ENCODE assay signal across 7 cellular contexts in the genomic region with DNA sequence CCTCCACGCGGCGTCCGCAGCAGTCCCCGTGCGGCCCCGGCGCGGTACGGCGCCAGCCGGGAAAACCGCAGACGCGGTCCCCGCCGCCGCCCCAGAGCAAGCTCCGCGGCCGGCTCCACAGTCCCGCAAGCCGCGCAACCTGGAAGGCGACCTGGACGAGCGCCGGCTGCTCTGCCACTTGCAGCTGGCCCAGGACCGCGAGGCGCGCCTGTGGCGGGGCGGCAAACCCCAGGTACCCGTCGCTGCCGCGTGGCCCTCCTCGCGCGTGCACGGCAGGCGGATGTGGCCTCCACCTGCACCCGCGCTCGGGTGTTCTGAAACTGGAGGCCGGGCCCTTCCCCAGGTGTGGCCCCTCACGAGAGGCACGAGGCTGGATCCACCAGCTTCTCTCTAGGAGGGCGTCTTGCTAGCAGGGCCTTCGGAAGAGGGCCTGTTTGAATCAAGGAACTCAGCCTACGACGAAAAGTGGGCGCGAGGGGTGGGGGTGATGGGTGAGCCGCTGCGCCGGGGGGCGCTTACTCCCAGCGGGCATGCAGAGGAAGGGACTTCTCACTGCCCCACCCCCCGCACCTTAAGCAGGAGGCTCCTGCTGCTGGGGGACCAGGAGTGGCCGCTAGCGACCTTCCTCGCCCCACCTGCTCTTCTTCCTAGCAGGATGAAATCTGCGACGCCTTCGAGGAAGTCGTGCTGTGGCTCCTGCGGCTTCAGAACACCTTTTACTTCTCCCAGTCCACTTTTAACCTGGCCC. TPM values are rescaled to one million over a fixed set of nuclear protein-coding genes. Genes with fewer than 3 reads are reported as not detected.
A peak's percentile ranks its signal among the peaks of the same experiment; 100 is the strongest.
DNase-seq lines count a peak whose midpoint lies in the region; ATAC-seq and TF ChIP-seq lines count a peak whose summit lies in the region.

No MANE protein-coding gene starts in this region.

- peak overlapping the region in 1 of 2 donors; percentile 22 for H3K27ac Mint-ChIP-seq in activated naive CD4-positive, alpha-beta T cell treated with anti-CD3 and anti-CD28 coated beads, Interleukin-2, amount 50 U/mL, for 72 hours
- H3K27ac Mint-ChIP-seq in memory B cell = no peak overlapping the region

- TF ChIP-seq EP300 in suprapubic skin (IDR thresholded peaks at IDR 0.05) = no peak

- peak overlapping the region; percentile 61 for H3K4me3 ChIP-seq in suprapubic skin

- 90% methylated on average over 8 of the region's 69 CpGs for WGBS in suprapubic skin

- no peak for TF ChIP-seq POLR2A in suprapubic skin (IDR thresholded peaks at IDR 0.05)

- H3K36me3 Mint-ChIP-seq in activated naive CD4-positive, alpha-beta T cell treated with anti-CD3 and anti-CD28 coated beads, Interleukin-2, amount 50 U/mL, for 72 hours = no peaks in the 10 kb centered on the region
- no peaks in the 10 kb centered on the region for H3K36me3 Mint-ChIP-seq in memory B cell

- H3K9me3 Mint-ChIP-seq in activated naive CD4-positive, alpha-beta T cell treated with anti-CD3 and anti-CD28 coated beads, Interleukin-2, amount 50 U/mL, for 72 hours = no peaks in the 10 kb centered on the region
- no peaks in the 10 kb centered on the region for H3K9me3 Mint-ChIP-seq in memory B cell

- peaks cover 4% of the 10 kb centered on the region for H3K27me3 Mint-ChIP-seq in memory B cell

- H3K27me3 ChIP-seq in suprapubic skin = peaks cover 25% of the 10 kb centered on the region

- H3K9me3 ChIP-seq in suprapubic skin = no peaks in the 10 kb centered on the region

- no peak for TF ChIP-seq CTCF in suprapubic skin (IDR thresholded peaks at IDR 0.05)

- H3K4me1 ChIP-seq in suprapubic skin = peaks cover 16% of the 10 kb centered on the region

- no peak overlapping the region for H3K27ac ChIP-seq in suprapubic skin

- H3K4me1 Mint-ChIP-seq in memory B cell = peaks cover 8% of the 10 kb centered on the region

- H3K36me3 ChIP-seq in suprapubic skin = no peaks in the 10 kb centered on the region

- peak; percentile 7 to 33 for ATAC-seq in activated naive CD4-positive, alpha-beta T cell treated with anti-CD3 and anti-CD28 coated beads, Interleukin-2, amount 50 U/mL, for 72 hours
- ATAC-seq in memory B cell (ENCODE audit: low read depth) (peak; percentile 61), HG03139 (IDR thresholded peaks at IDR 0.05; ENCODE audit: unreplicated experiment) (no peak)

- DNase-seq in LoVo (ENCODE audit: low spot score) (peak; percentile 20), memory B cell (ENCODE audit: low spot score in 2 of 2) (peak; percentile 34 to 41), suprapubic skin (ENCODE audit: low spot score in 2 of 2) (no peak), NCI-H1694 (lab: John Stamatoyannopoulos, UW) (no peak), AML-193 (lab: John Stamatoyannopoulos, UW) (no peak)
- DNase-seq in activated naive CD4-positive, alpha-beta T cell treated with anti-CD3 and anti-CD28 coated beads, Interleukin-2, amount 50 U/mL, for 72 hours (ENCODE audit: low spot score in 2 of 2) = peak in 1 of 2 donors; percentile 29

- peak overlapping the region; percentile 62 for H3K4me3 Mint-ChIP-seq in memory B cell

RNA-seq across cellular contexts. Expression of a gene that starts 0.6 kb away (rescaled TPM):
- total RNA-seq in activated naive CD4-positive, alpha-beta T cell treated with anti-CD3 and anti-CD28 coated beads, Interleukin-2, amount 50 U/mL, for 72 hours = 1 to 10 TPM in 1 of 2 donors, under 1 TPM in 1; 0.87 to 2.2 TPM
- total RNA-seq in suprapubic skin = not detected

RNA-seq across cellular contexts. Expression of a gene that starts 10.5 kb away (rescaled TPM):
- 10 to 100 TPM in 1 of 2 donors, 1 to 10 TPM in 1; 9.0 to 12.7 TPM for total RNA-seq in activated naive CD4-positive, alpha-beta T cell treated with anti-CD3 and anti-CD28 coated beads, Interleukin-2, amount 50 U/mL, for 72 hours
- total RNA-seq in suprapubic skin = 10 to 100 TPM in 1 of 4 donors, 1 to 10 TPM in 3; 2.6 to 15.0 (median 6.3) TPM

RNA-seq across cellular contexts. Expression of a gene that starts 29.2 kb away (rescaled TPM):
- total RNA-seq in activated naive CD4-positive, alpha-beta T cell treated with anti-CD3 and anti-CD28 coated beads, Interleukin-2, amount 50 U/mL, for 72 hours = 10 to 100 TPM in 1 of 2 donors, 1 to 10 TPM in 1; 9.4 to 15.5 TPM
- total RNA-seq in suprapubic skin = 10 to 100 TPM; 75.9 to 85.0 (median 80.8) TPM

Comparison
In these comparisons a context has a peak if more than half of its experiments do, and no peak if none do; other contexts are left out.
1. DNase-seq: peak in LoVo (single experiment) and memory B cell (2 of 2); none in suprapubic skin (0 of 2), NCI-H1694 (single experiment) and AML-193 (0 of 2).
2. RNA of a gene that starts 29.2 kb away (total RNA-seq): 75.9 to 85.0 TPM in suprapubic skin; 9.4 to 15.5 TPM in activated naive CD4-positive, alpha-beta T cell treated with anti-CD3 and anti-CD28 coated beads, Interleukin-2, amount 50 U/mL, for 72 hours; every median in the first group is over 4 times any median in the second.